In the genomic region with DNA sequence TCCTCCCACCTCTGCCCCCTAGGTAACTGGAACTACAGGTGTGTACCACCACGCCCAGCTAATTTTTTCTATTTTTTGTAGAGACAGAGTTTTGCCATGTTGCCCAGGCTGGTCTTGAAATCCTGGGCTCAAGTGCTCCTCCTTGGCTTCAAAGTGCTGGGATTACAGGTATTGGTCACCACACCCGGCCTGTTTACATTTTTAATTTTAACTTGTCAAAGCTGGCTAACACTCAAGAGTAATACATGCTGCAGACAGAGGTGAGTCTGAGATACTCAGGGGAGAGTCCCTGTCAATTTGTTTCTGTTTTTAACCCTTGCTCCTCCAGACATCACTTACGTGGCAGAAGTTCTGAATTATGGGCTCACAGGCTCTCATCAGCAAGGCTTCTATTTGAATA, we compare ENCODE assay signal across 28 cellular contexts.
"Had no signal": no experiment of that assay in that cellular context is flagged by ENCODE, and none has a peak within 500 bp of the region (broad histone marks: within the 10 kb centered on the region; RNA-seq: fewer than 3 reads in every experiment).

No MANE protein-coding gene starts in this region.

- H3K4me3 Mint-ChIP-seq: activated B cell treated with CpG ODN at 0.5 μM for 24 hours; activated CD4-positive, alpha-beta T cell treated with anti-CD3 and anti-CD28 coated beads for 36 hours; activated naive CD4-positive, alpha-beta T cell treated with anti-CD3 and anti-CD28 coated beads, Interleukin-2, amount 10 ng/mL, durations not matched to agents 7 days and 5 days; activated naive CD8-positive, alpha-beta T cell treated with anti-CD3 and anti-CD28 coated beads, Interleukin-2, amount 50 U/mL, for 24 hours; nephron; T-cell; T-helper 2 cell treated with Interferon-gamma antibody and Interleukin-4, amounts not matched to agents 5 μg/mL and 100 μg/mL, for 36 hours had no signal

- H3K27ac ChIP-seq: coronary artery, dorsolateral prefrontal cortex, heart right ventricle, neutrophil, pancreas, psoas muscle, suprapubic skin, tibial artery had no signal

- ATAC-seq: activated CD4-positive, alpha-beta T cell treated with anti-CD3 and anti-CD28 coated beads for 36 hours; activated naive CD8-positive, alpha-beta T cell treated with anti-CD3 and anti-CD28 coated beads, Interleukin-2, amount 50 U/mL, for 24 hours; heart right ventricle; left lobe of liver; pancreas; psoas muscle; T-cell had no signal

- H3K27me3 ChIP-seq: dorsolateral prefrontal cortex, heart right ventricle, neutrophil, pancreas, suprapubic skin, tibial artery had no signal

- DNase-seq: activated B cell treated with CpG ODN at 0.5 μM for 24 hours; activated CD4-positive, alpha-beta T cell treated with anti-CD3 and anti-CD28 coated beads for 36 hours; activated CD4-positive, alpha-beta T cell treated with anti-CD3 and anti-CD28 coated beads, Interleukin-2, amount 50 U/mL, for 4 hours; activated gamma-delta T cell; activated naive CD4-positive, alpha-beta T cell treated with anti-CD3 and anti-CD28 coated beads, Interleukin-2, amount 10 ng/mL, durations not matched to agents 7 days and 5 days; activated naive CD8-positive, alpha-beta T cell treated with anti-CD3 and anti-CD28 coated beads, Interleukin-2, amount 50 U/mL, for 24 hours; dorsolateral prefrontal cortex; effector memory CD4-positive, alpha-beta T cell; erythroblast; foreskin fibroblast; heart right ventricle; kidney glomerular epithelial cell; pancreas; psoas muscle; stimulated activated CD4-positive, alpha-beta T cell treated with anti-CD3 and anti-CD28 coated beads, Interleukin-1b, Interleukin-23, amount 100 ng/mL, for 48 hours; stimulated activated CD4-positive, alpha-beta T cell treated with anti-CD3 and anti-CD28 coated beads, Interleukin-4, amount 100 ng/mL, for 4 hours; stimulated activated CD8-positive, alpha-beta memory T cell treated with anti-CD3 and anti-CD28 coated beads, Interleukin-4, amount 100 ng/mL, for 48 hours; stimulated activated naive CD4-positive, alpha-beta T cell; T-cell; tibial artery had no signal

- H3K9me3 Mint-ChIP-seq: activated B cell treated with CpG ODN at 0.5 μM for 24 hours; activated naive CD4-positive, alpha-beta T cell treated with anti-CD3 and anti-CD28 coated beads, Interleukin-2, amount 10 ng/mL, durations not matched to agents 7 days and 5 days; activated naive CD8-positive, alpha-beta T cell treated with anti-CD3 and anti-CD28 coated beads, Interleukin-2, amount 50 U/mL, for 24 hours; nephron; T-cell; T-helper 2 cell treated with Interferon-gamma antibody and Interleukin-4, amounts not matched to agents 5 μg/mL and 100 μg/mL, for 36 hours had no signal

- H3K4me1 ChIP-seq: heart right ventricle, psoas muscle, tibial artery had no signal

- H3K27me3 Mint-ChIP-seq: activated B cell treated with CpG ODN at 0.5 μM for 24 hours; activated CD4-positive, alpha-beta T cell treated with anti-CD3 and anti-CD28 coated beads for 36 hours; activated naive CD4-positive, alpha-beta T cell treated with anti-CD3 and anti-CD28 coated beads, Interleukin-2, amount 10 ng/mL, durations not matched to agents 7 days and 5 days; activated naive CD8-positive, alpha-beta T cell treated with anti-CD3 and anti-CD28 coated beads, Interleukin-2, amount 50 U/mL, for 24 hours; T-cell had no signal

- H3K4me3 ChIP-seq: coronary artery, dorsolateral prefrontal cortex, heart right ventricle, lung, pancreas, psoas muscle, smooth muscle cell, suprapubic skin, tibial artery had no signal

- H3K4me1 Mint-ChIP-seq: nephron had no signal

- H3K27ac Mint-ChIP-seq: activated B cell treated with CpG ODN at 0.5 μM for 24 hours; activated CD4-positive, alpha-beta T cell treated with anti-CD3 and anti-CD28 coated beads for 36 hours; activated naive CD8-positive, alpha-beta T cell treated with anti-CD3 and anti-CD28 coated beads, Interleukin-2, amount 50 U/mL, for 24 hours; nephron; T-cell; T-helper 2 cell treated with Interferon-gamma antibody and Interleukin-4, amounts not matched to agents 5 μg/mL and 100 μg/mL, for 36 hours had no signal

- H3K9me3 ChIP-seq: heart right ventricle, neutrophil, pancreas, psoas muscle, suprapubic skin, tibial artery had no signal
